ENCODE assay signal across 11 cellular contexts in the genomic region with DNA sequence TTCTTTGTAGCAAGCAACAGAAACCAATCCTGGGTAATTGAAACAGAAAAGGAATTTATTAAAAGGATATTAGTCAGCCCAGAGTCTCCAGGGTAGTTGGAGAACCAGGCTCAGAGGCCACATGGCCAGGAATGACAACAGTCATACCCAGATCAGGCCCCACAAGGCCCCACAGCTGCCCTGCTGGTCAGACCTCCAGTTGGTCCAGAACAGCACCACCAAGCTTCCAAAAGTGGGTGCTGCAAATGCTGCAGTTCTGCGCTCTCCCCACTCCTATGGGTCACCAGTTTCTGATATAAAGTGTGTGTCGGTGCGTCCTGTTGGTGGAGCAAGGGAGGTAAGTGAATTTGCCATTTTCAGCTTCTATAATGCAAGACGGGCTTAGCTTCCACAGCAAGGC. TPM values are rescaled to one million over a fixed set of nuclear protein-coding genes. Genes with fewer than 3 reads are reported as not detected.
DNase-seq lines count a peak whose midpoint lies in the region; ATAC-seq and TF ChIP-seq lines count a peak whose summit lies in the region.
"Had no signal": no experiment of that assay in that cellular context is flagged by ENCODE, and none has a peak within 500 bp of the region (broad histone marks: within the 10 kb centered on the region; RNA-seq: fewer than 3 reads in every experiment).

No MANE protein-coding gene starts in this region.

- no peaks in the 10 kb centered on the region for H3K9me3 Mint-ChIP-seq in neural progenitor cell
- no peaks in the 10 kb centered on the region for H3K9me3 Mint-ChIP-seq in activated CD8-positive, alpha-beta memory T cell treated with anti-CD3 and anti-CD28 coated beads, Interleukin-2, amount 10 ng/mL, durations not matched to agents 7 days and 5 days (ENCODE audit: low read depth)

- no peak overlapping the region for H3K4me3 ChIP-seq in cardiac fibroblast (replicated peaks in 1 of 2; ENCODE audit: low read depth in 2 of 2, low read length in 2 of 2)
- H3K4me3 ChIP-seq in neural progenitor cell, result no peak overlapping the region
- no peak overlapping the region for H3K4me3 ChIP-seq in esophagus squamous epithelium

- H3F3A ChIP-seq in neural progenitor cell (ENCODE audit: low read depth), result peaks cover 2% of the 10 kb centered on the region

- H3K4me1 Mint-ChIP-seq in neural progenitor cell, result peaks cover 38% of the 10 kb centered on the region
- no peaks in the 10 kb centered on the region for H3K4me1 Mint-ChIP-seq in activated CD8-positive, alpha-beta memory T cell treated with anti-CD3 and anti-CD28 coated beads, Interleukin-2, amount 10 ng/mL, durations not matched to agents 7 days and 5 days

- no peak for TF ChIP-seq POLR2A in esophagus squamous epithelium (IDR thresholded peaks at IDR 0.05)

- H2AFZ ChIP-seq in neural progenitor cell (replicated peaks), result no peak overlapping the region

- no peaks in the 10 kb centered on the region for H3K79me2 ChIP-seq in neural progenitor cell (ENCODE audit: low read depth)

- H3K27ac ChIP-seq in neural progenitor cell, result no peak overlapping the region
- H3K27ac ChIP-seq in esophagus squamous epithelium, result no peak overlapping the region

- CTCF ChIA-PET in activated CD8-positive, alpha-beta memory T cell treated with anti-CD3 and anti-CD28 coated beads, Interleukin-2, amount 10 ng/mL, durations not matched to agents 7 days and 5 days (lab: Charles Lee), result no interaction called here

- peaks cover 2% of the 10 kb centered on the region for H3K27me3 Mint-ChIP-seq in neural progenitor cell (ENCODE audit: insufficient read depth, low read depth)
- H3K27me3 Mint-ChIP-seq in activated CD8-positive, alpha-beta memory T cell treated with anti-CD3 and anti-CD28 coated beads, Interleukin-2, amount 10 ng/mL, durations not matched to agents 7 days and 5 days, result peaks cover 3% of the 10 kb centered on the region

- H3K9ac ChIP-seq in neural progenitor cell, result no peak overlapping the region

- DNase-seq in GM10266 (ENCODE audit: extremely low spot score) (no peak), LHCN-M2 (ENCODE audit: low read depth) (peak; percentile 56), cardiac fibroblast (ENCODE audit: low read depth in 2 of 2) (peak in 1 of 2 donors; percentile 60), neural progenitor cell (ENCODE audit: low spot score) (peak; percentile 32), DMS153 treated with DMSO at 0.1 percent for 48 hours (lab: John Stamatoyannopoulos, UW; ENCODE audit: unreplicated experiment) (no peak), esophagus squamous epithelium (lab: John Stamatoyannopoulos, UW) (no peak)
- DNase-seq in activated CD8-positive, alpha-beta memory T cell treated with anti-CD3 and anti-CD28 coated beads, Interleukin-2, amount 10 ng/mL, durations not matched to agents 7 days and 5 days, result no peak
- DNase-seq: kidney glomerular epithelial cell, NCI-H146 had no signal

- H3K4me3 Mint-ChIP-seq in neural progenitor cell, result no peak overlapping the region
- H3K4me3 Mint-ChIP-seq in activated CD8-positive, alpha-beta memory T cell treated with anti-CD3 and anti-CD28 coated beads, Interleukin-2, amount 10 ng/mL, durations not matched to agents 7 days and 5 days, result no peak overlapping the region

- H3K27me3 ChIP-seq in neural progenitor cell, result no peaks in the 10 kb centered on the region
- no peaks in the 10 kb centered on the region for H3K27me3 ChIP-seq in esophagus squamous epithelium

- 84% methylated on average over 4 of the region's 4 CpGs; no CpG with 5 or more reads in 1 of the 2 donors for WGBS in esophagus squamous epithelium, 2 donors

- no peaks in the 10 kb centered on the region for H4K20me1 ChIP-seq in neural progenitor cell (ENCODE audit: low read depth)

- H3K36me3 Mint-ChIP-seq in neural progenitor cell, result peaks cover 10% of the 10 kb centered on the region
- H3K36me3 Mint-ChIP-seq in activated CD8-positive, alpha-beta memory T cell treated with anti-CD3 and anti-CD28 coated beads, Interleukin-2, amount 10 ng/mL, durations not matched to agents 7 days and 5 days, result no peaks in the 10 kb centered on the region

- no peak overlapping the region for H3K4me2 ChIP-seq in neural progenitor cell

- TF ChIP-seq CTCF in GM10266 (IDR thresholded peaks at IDR 0.05; ENCODE audit: control insufficient read depth, insufficient read depth, low read depth, missing control alignments), result peak; percentile 35
- TF ChIP-seq CTCF in cardiac fibroblast (IDR thresholded peaks at IDR 0.05; ENCODE audit: low read depth, low read length), result peak; percentile 32
- TF ChIP-seq CTCF in neural progenitor cell (IDR thresholded peaks at IDR 0.05), result peak; percentile 36
- TF ChIP-seq CTCF in esophagus squamous epithelium (IDR thresholded peaks at IDR 0.05), result no peak

- H3K9me3 ChIP-seq in neural progenitor cell (ENCODE audit: low read depth) (no peaks in the 10 kb centered on the region), esophagus squamous epithelium (no peaks in the 10 kb centered on the region)

- H3K36me3 ChIP-seq in neural progenitor cell (no peaks in the 10 kb centered on the region), esophagus squamous epithelium (no peaks in the 10 kb centered on the region)

- no peak overlapping the region for H3K27ac Mint-ChIP-seq in neural progenitor cell
- H3K27ac Mint-ChIP-seq in activated CD8-positive, alpha-beta memory T cell treated with anti-CD3 and anti-CD28 coated beads, Interleukin-2, amount 10 ng/mL, durations not matched to agents 7 days and 5 days, result no peak overlapping the region

- H3K4me1 ChIP-seq in neural progenitor cell (peaks cover 15% of the 10 kb centered on the region), esophagus squamous epithelium (peaks cover 0 to 36% (median 32%) of the 10 kb centered on the region in 3 donors)

- intact Hi-C loops in esophagus squamous epithelium (cut with DNase I), result no loop called here

- no peak for ATAC-seq in GM21723 (IDR thresholded peaks at IDR 0.05; ENCODE audit: unreplicated experiment)
- ATAC-seq in activated CD8-positive, alpha-beta memory T cell treated with anti-CD3 and anti-CD28 coated beads, Interleukin-2, amount 10 ng/mL, durations not matched to agents 7 days and 5 days, result no peak
- ATAC-seq: activated CD4-positive, CD25-positive, alpha-beta regulatory T cell treated with anti-CD3 and anti-CD28 coated beads, Interleukin-2, amount 50 U/mL, for 24 hours had no signal

RNA-seq across cellular contexts. Expression of gene KLHL29, which starts 29.9 kb away (rescaled TPM):
- 3.2 and 5.2 TPM in 2 replicates for total RNA-seq in LHCN-M2 (2014; rRNA removed)
- 1.8 TPM for polyA plus RNA-seq in LHCN-M2 (2012)
- total RNA-seq in neural progenitor cell (ENCODE audit: low replicate concordance), result 1.6 and 2.3 TPM in 2 replicates
- 10 to 100 TPM in 1 of 4 donors, 1 to 10 TPM in 3; 3.4 to 11.8 (median 5.9) TPM for total RNA-seq in esophagus squamous epithelium
- under 1 TPM; 0.09 to 0.12 TPM for total RNA-seq in activated CD8-positive, alpha-beta memory T cell treated with anti-CD3 and anti-CD28 coated beads, Interleukin-2, amount 10 ng/mL, durations not matched to agents 7 days and 5 days

Comparison
In these comparisons a context has a peak if more than half of its experiments do, and no peak if none do; other contexts are left out.
1. DNase-seq: peak in LHCN-M2 (single experiment) and neural progenitor cell (single experiment); none in GM10266 (single experiment), DMS153 treated with DMSO at 0.1 percent for 48 hours (single experiment), esophagus squamous epithelium (single experiment) and activated CD8-positive, alpha-beta memory T cell treated with anti-CD3 and anti-CD28 coated beads, Interleukin-2, amount 10 ng/mL, durations not matched to agents 7 days and 5 days (single experiment).
2. CTCF ChIP-seq: peak in GM10266 (single experiment), cardiac fibroblast (single experiment) and neural progenitor cell (single experiment); none in esophagus squamous epithelium (0 of 6).